Comparison of ENCODE assay signal across 10 cellular contexts in genomic region chr3:184765730-184766074, GRCh38. TPM values are rescaled to one million over a fixed set of nuclear protein-coding genes. Genes with fewer than 3 reads are reported as not detected.
DNase-seq lines count a peak whose midpoint lies in the region; ATAC-seq, FAIRE-seq and TF ChIP-seq lines count a peak whose summit lies in the region.
"Had no signal": no experiment of that assay in that cellular context is flagged by ENCODE, and none has a peak within 500 bp of the region (broad histone marks: within the 10 kb centered on the region; RNA-seq: fewer than 3 reads in every experiment).

No MANE protein-coding gene starts in this region.

- TF ChIP-seq CTCF in bronchial epithelial cell (IDR thresholded peaks at IDR 0.05; ENCODE audit: insufficient read depth, low read length, severe bottlenecking), result no peak
- no peak for TF ChIP-seq CTCF in coronary artery (IDR thresholded peaks at IDR 0.05)

- H3K4me3 ChIP-seq in bronchial epithelial cell (ENCODE audit: low read depth, low read length), result no peak overlapping the region
- no peak overlapping the region for H3K4me3 ChIP-seq in coronary artery

- no peaks in the 10 kb centered on the region for H3K27me3 ChIP-seq in bronchial epithelial cell (ENCODE audit: control insufficient read depth, insufficient read depth, low read length)

- H3K36me3 ChIP-seq in bronchial epithelial cell (ENCODE audit: control insufficient read depth, insufficient read depth, low read length), result no peaks in the 10 kb centered on the region

- H3K4me1 Mint-ChIP-seq in stimulated activated naive B cell treated with anti-CD40 and anti-IgM and Interleukin-4, amounts not matched to agents 10 μg/mL and 1 μg/mL and 100 μg/mL, for 72 hours, result peaks cover 23% of the 10 kb centered on the region in 2 donors

- H3K27me3 Mint-ChIP-seq in stimulated activated naive B cell treated with anti-CD40 and anti-IgM and Interleukin-4, amounts not matched to agents 10 μg/mL and 1 μg/mL and 100 μg/mL, for 72 hours, result peaks cover 4 to 17% of the 10 kb centered on the region in 2 donors

- no peaks in the 10 kb centered on the region for H3K36me3 Mint-ChIP-seq in stimulated activated naive B cell treated with anti-CD40 and anti-IgM and Interleukin-4, amounts not matched to agents 10 μg/mL and 1 μg/mL and 100 μg/mL, for 72 hours

- H3K4me3 Mint-ChIP-seq in stimulated activated naive B cell treated with anti-CD40 and anti-IgM and Interleukin-4, amounts not matched to agents 10 μg/mL and 1 μg/mL and 100 μg/mL, for 72 hours, result no peak overlapping the region

- no peak overlapping the region for H3K27ac ChIP-seq in coronary artery

- no peaks in the 10 kb centered on the region for H3K9me3 Mint-ChIP-seq in stimulated activated naive B cell treated with anti-CD40 and anti-IgM and Interleukin-4, amounts not matched to agents 10 μg/mL and 1 μg/mL and 100 μg/mL, for 72 hours

- FAIRE-seq in bronchial epithelial cell (lab: Jason Lieb, UNC), result peak; percentile 90

- H3K27ac Mint-ChIP-seq in stimulated activated naive B cell treated with anti-CD40 and anti-IgM and Interleukin-4, amounts not matched to agents 10 μg/mL and 1 μg/mL and 100 μg/mL, for 72 hours, result peak overlapping the region; percentile 21

- ATAC-seq in GM19455 (IDR thresholded peaks at IDR 0.05; ENCODE audit: unreplicated experiment) (peak; percentile 72), GM18517 (IDR thresholded peaks at IDR 0.05; ENCODE audit: unreplicated experiment) (no peak)
- peak; percentile 95 to 97 for ATAC-seq in stimulated activated naive B cell treated with anti-CD40 and anti-IgM and Interleukin-4, amounts not matched to agents 10 μg/mL and 1 μg/mL and 100 μg/mL, for 72 hours (replicated peaks)

- DNase-seq in HT1080 (ENCODE audit: low read depth), result peak; percentile 42
- DNase-seq in bronchial epithelial cell (ENCODE audit: low read depth), result peak; percentile 97
- DNase-seq in stimulated activated naive B cell treated with anti-CD40 and anti-IgM and Interleukin-4, amounts not matched to agents 10 μg/mL and 1 μg/mL and 100 μg/mL, for 72 hours, result peak; percentile 57
- DNase-seq in NCI-H128 (lab: John Stamatoyannopoulos, UW; ENCODE audit: unreplicated experiment), result no peak
- DNase-seq in coronary artery (ENCODE audit: low spot score), result no peak
- DNase-seq in hippocampal formation (lab: John Stamatoyannopoulos, UW), result no peak
- DNase-seq: activated naive CD4-positive, alpha-beta T cell treated with Interleukin-2 at 50 U/mL for 16 hours; NCI-H187 treated with DMSO at 0.1 percent for 48 hours had no signal

RNA-seq across cellular contexts. Expression of gene VPS8, which starts 46.3 kb away (rescaled TPM):
- 23.5 and 28.1 TPM in 2 replicates for total RNA-seq in HT1080 (2014; rRNA removed; shearing (Covaris generic))
- polyA plus RNA-seq in HT1080 (2015; cell fraction: cytosol; rRNA removed), result 15.7 and 20.3 TPM in 2 replicates
- polyA plus RNA-seq in HT1080 (2015; cell fraction: nucleus; rRNA removed), result 57.7 and 61.2 TPM in 2 replicates
- 56.9 and 64.9 TPM in 2 replicates for total RNA-seq in bronchial epithelial cell

RNA-seq across cellular contexts. Expression of gene MAGEF1, which starts 53.8 kb away (rescaled TPM):
- total RNA-seq in HT1080 (2014; rRNA removed; shearing (Covaris generic)), result 56.1 and 76.3 TPM in 2 replicates
- polyA plus RNA-seq in HT1080 (2015; cell fraction: cytosol; rRNA removed), result 69.7 and 73.6 TPM in 2 replicates
- polyA plus RNA-seq in HT1080 (2015; cell fraction: nucleus; rRNA removed), result 42.4 and 45.3 TPM in 2 replicates
- 14.2 and 15.1 TPM in 2 replicates for total RNA-seq in bronchial epithelial cell

Comparison
In these comparisons a context has a peak if more than half of its experiments do, and no peak if none do; other contexts are left out.
1. DNase-seq: peak in HT1080 (single experiment), bronchial epithelial cell (single experiment) and stimulated activated naive B cell treated with anti-CD40 and anti-IgM and Interleukin-4, amounts not matched to agents 10 μg/mL and 1 μg/mL and 100 μg/mL, for 72 hours (single experiment); none in NCI-H128 (single experiment), coronary artery (single experiment) and hippocampal formation (0 of 2).